Comparison of ENCODE assay signal across 17 cellular contexts in the genomic region with DNA sequence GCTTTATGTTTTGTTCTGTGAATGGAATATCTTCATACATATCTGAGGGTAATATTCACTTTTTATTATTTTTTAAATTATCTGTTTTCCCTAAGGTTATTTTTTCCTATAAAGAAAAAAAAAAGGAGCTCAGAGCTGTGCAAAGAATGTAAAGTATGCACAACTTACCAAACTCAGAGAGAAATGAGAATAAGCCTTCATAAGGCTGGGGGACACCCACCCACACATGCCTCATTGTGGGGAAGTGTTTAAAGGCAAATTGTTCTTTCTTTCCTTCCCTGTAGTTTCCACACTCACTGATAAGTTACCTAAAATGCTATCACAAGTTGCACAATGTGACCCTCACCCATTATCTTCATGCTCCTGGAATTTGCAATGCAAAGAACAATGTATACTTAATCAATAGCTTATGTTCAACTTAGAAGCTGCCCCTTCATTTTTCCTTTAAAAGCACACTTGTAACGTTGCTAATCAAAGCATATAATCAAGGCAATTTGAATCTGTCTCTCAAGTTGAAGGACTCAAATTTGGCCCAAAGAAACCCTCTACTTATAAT.
DNase-seq lines count a peak whose midpoint lies in the region; ATAC-seq, FAIRE-seq and TF ChIP-seq lines count a peak whose summit lies in the region.
"Had no signal": no experiment of that assay in that cellular context is flagged by ENCODE, and none has a peak within 500 bp of the region (broad histone marks: within the 10 kb centered on the region; RNA-seq: fewer than 3 reads in every experiment).

No MANE protein-coding gene starts in this region.

- H3K4me1 ChIP-seq in SK-N-SH (ENCODE audit: control insufficient read depth in 1 of 2, insufficient read depth in 2 of 2, low read depth in 1 of 2, low read length in 1 of 2) (peaks cover 0 to 6% of the 10 kb centered on the region in 2 experiments; a peak in 2 of 4 replicates), astrocyte (ENCODE audit: insufficient read depth, low read length) (no peaks in the 10 kb centered on the region)

- DNase-seq in SK-N-SH (no peak), astrocyte (ENCODE audit: low read depth) (peak; percentile 44), foreskin melanocyte (peak; percentile 31), A172 (ENCODE audit: low spot score) (no peak), NCI-H1930 (lab: John Stamatoyannopoulos, UW) (no peak), dorsolateral prefrontal cortex (no peak)
- DNase-seq: Calu3; CD4-positive, alpha-beta memory T cell; H9; Karpas-422; NCI-H1092 had no signal

- peaks cover 13% of the 10 kb centered on the region for H3K4me1 Mint-ChIP-seq in astrocyte (ENCODE audit: low read depth, unreplicated experiment)
- H3K4me1 Mint-ChIP-seq: CD4-positive, alpha-beta memory T cell; IgD-negative memory B cell had no signal

- no peaks in the 10 kb centered on the region for H3K27me3 Mint-ChIP-seq in astrocyte (ENCODE audit: low read depth, unreplicated experiment)
- H3K27me3 Mint-ChIP-seq: CD4-positive, alpha-beta memory T cell; IgD-negative memory B cell had no signal

- no peak for FAIRE-seq in astrocyte (lab: Jason Lieb, UNC)
- FAIRE-seq: RCC 7860 had no signal

- no peaks in the 10 kb centered on the region for H3K36me3 Mint-ChIP-seq in astrocyte (ENCODE audit: low read depth, unreplicated experiment)
- H3K36me3 Mint-ChIP-seq: CD4-positive, alpha-beta memory T cell; IgD-negative memory B cell had no signal

- H3K36me3 ChIP-seq in SK-N-SH (replicated peaks in 1 of 2; ENCODE audit: control insufficient read depth in 1 of 2, insufficient read depth in 2 of 2, low read length in 1 of 2), result no peaks in the 10 kb centered on the region
- no peaks in the 10 kb centered on the region for H3K36me3 ChIP-seq in astrocyte (ENCODE audit: insufficient read depth, low read length)

- WGBS in SK-N-SH (ENCODE audit: low lambda C conversion rate), result 47% methylated on average over 1 of the region's 1 CpG

- no peaks in the 10 kb centered on the region for H4K20me1 ChIP-seq in SK-N-SH (ENCODE audit: insufficient read depth)
- no peaks in the 10 kb centered on the region for H4K20me1 ChIP-seq in astrocyte (ENCODE audit: insufficient read depth, low read length)

- TF ChIP-seq EP300 in SK-N-SH (IDR thresholded peaks at IDR 0.05; ENCODE audit: borderline replicate concordance in 1 of 2, low read depth in 1 of 2, low read length in 1 of 2), result no peak

- TF ChIP-seq RAD21 in SK-N-SH (IDR thresholded peaks at IDR 0.05; ENCODE audit: low read length), result no peak

- H3K4me3 ChIP-seq in SK-N-SH (ENCODE audit: low read depth in 2 of 2, low read length in 1 of 2), result no peak overlapping the region
- H3K4me3 ChIP-seq in astrocyte (ENCODE audit: insufficient read depth, low read depth, low read length), result no peak overlapping the region
- no peak overlapping the region for H3K4me3 ChIP-seq in dorsolateral prefrontal cortex

- no peaks in the 10 kb centered on the region for H3K9me2 ChIP-seq in SK-N-SH

- no peak for TF ChIP-seq CTCF in SK-N-SH (IDR thresholded peaks at IDR 0.05)
- TF ChIP-seq CTCF in astrocyte (IDR thresholded peaks at IDR 0.05; ENCODE audit: insufficient read depth, low read depth, low read length), result no peak
- TF ChIP-seq CTCF in dorsolateral prefrontal cortex (IDR thresholded peaks at IDR 0.05 in 54 of 56, conservative IDR thresholded peaks at IDR 0.05 in 2 of 56; ENCODE audit: low read depth in 1 of 56, partially characterized antibody in 56 of 56), result no peak

- H3K9ac ChIP-seq in SK-N-SH (no peak overlapping the region), astrocyte (ENCODE audit: low read length) (no peak overlapping the region)

- H3K27ac ChIP-seq in SK-N-SH (ENCODE audit: low read depth in 2 of 2, low read length in 1 of 2), result no peak overlapping the region
- no peak overlapping the region for H3K27ac ChIP-seq in astrocyte (ENCODE audit: low read depth, low read length)
- H3K27ac ChIP-seq in dorsolateral prefrontal cortex, result no peak overlapping the region
- H3K27ac ChIP-seq: 22Rv1 had no signal

- no peaks in the 10 kb centered on the region for H3K9me3 Mint-ChIP-seq in astrocyte (ENCODE audit: unreplicated experiment)

- H3K9me3 ChIP-seq in SK-N-SH (no peaks in the 10 kb centered on the region), astrocyte (ENCODE audit: insufficient read depth, low read depth, low read length) (no peaks in the 10 kb centered on the region)

- H3F3A ChIP-seq in SK-N-SH (replicated peaks; ENCODE audit: insufficient read depth), result peaks cover 4% of the 10 kb centered on the region

- POLR2A ChIA-PET in SK-N-SH (lab: Yijun Ruan, JAX), result interaction anchor here (0.8 kb wide), 1 partner anchor 15 kb away, joined by 3 read pairs; no protein-coding TSS in a partner anchor

- CTCF ChIA-PET in SK-N-SH (lab: Yijun Ruan, JAX), result interaction anchor here (0.6 to 2.8 kb wide), 9 partner anchors 13 to 1037 kb away, joined by 3 to 10 read pairs (median 4); no protein-coding TSS in a partner anchor

- no peak overlapping the region for H3K4me2 ChIP-seq in SK-N-SH
- no peak overlapping the region for H3K4me2 ChIP-seq in astrocyte (ENCODE audit: low read length)

- H3K27me3 ChIP-seq in SK-N-SH (ENCODE audit: insufficient read depth), result no peaks in the 10 kb centered on the region
- H3K27me3 ChIP-seq in astrocyte (ENCODE audit: insufficient read depth, low read length), result no peaks in the 10 kb centered on the region
- no peaks in the 10 kb centered on the region for H3K27me3 ChIP-seq in dorsolateral prefrontal cortex

- H2AFZ ChIP-seq in SK-N-SH (ENCODE audit: low read depth), result no peak overlapping the region
- no peak overlapping the region for H2AFZ ChIP-seq in astrocyte (ENCODE audit: low read depth, low read length)

- intact Hi-C loops in dorsolateral prefrontal cortex (cut with DNase I), result no loop called here

- H3K27ac Mint-ChIP-seq in astrocyte (ENCODE audit: unreplicated experiment), result no peak overlapping the region
- H3K27ac Mint-ChIP-seq: CD4-positive, alpha-beta memory T cell; H9; IgD-negative memory B cell had no signal

- no peak overlapping the region for H3K4me3 Mint-ChIP-seq in astrocyte (ENCODE audit: unreplicated experiment)
- H3K4me3 Mint-ChIP-seq: CD4-positive, alpha-beta memory T cell; H9; IgD-negative memory B cell had no signal

- no peaks in the 10 kb centered on the region for H3K79me2 ChIP-seq in SK-N-SH (ENCODE audit: insufficient read depth)
- H3K79me2 ChIP-seq in astrocyte (ENCODE audit: insufficient read depth, low read length), result no peaks in the 10 kb centered on the region

- ATAC-seq in SK-N-SH treated with all-trans-retinoic acid at 6 μM for 48 hours (peak; percentile 44; the same call in 1 of the 3 replicates), HG03039 (IDR thresholded peaks at IDR 0.05; ENCODE audit: unreplicated experiment) (no peak)
- ATAC-seq: Right ventricle myocardium inferior had no signal

TF ChIP-seq in SK-N-SH treated with all-trans-retinoic acid at 6 μM for 48 hours, 23 proteins besides CTCF, POLR2A, EP300 and RAD21 (continues in another document):
- TF ChIP-seq, protein P1, sequence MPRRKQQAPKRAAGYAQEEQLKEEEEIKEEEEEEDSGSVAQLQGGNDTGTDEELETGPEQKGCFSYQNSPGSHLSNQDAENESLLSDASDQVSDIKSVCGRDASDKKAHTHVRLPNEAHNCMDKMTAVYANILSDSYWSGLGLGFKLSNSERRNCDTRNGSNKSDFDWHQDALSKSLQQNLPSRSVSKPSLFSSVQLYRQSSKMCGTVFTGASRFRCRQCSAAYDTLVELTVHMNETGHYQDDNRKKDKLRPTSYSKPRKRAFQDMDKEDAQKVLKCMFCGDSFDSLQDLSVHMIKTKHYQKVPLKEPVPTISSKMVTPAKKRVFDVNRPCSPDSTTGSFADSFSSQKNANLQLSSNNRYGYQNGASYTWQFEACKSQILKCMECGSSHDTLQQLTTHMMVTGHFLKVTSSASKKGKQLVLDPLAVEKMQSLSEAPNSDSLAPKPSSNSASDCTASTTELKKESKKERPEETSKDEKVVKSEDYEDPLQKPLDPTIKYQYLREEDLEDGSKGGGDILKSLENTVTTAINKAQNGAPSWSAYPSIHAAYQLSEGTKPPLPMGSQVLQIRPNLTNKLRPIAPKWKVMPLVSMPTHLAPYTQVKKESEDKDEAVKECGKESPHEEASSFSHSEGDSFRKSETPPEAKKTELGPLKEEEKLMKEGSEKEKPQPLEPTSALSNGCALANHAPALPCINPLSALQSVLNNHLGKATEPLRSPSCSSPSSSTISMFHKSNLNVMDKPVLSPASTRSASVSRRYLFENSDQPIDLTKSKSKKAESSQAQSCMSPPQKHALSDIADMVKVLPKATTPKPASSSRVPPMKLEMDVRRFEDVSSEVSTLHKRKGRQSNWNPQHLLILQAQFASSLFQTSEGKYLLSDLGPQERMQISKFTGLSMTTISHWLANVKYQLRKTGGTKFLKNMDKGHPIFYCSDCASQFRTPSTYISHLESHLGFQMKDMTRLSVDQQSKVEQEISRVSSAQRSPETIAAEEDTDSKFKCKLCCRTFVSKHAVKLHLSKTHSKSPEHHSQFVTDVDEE (CRISPR knock-in tag; IDR thresholded peaks at IDR 0.05), result no peak
- TF ChIP-seq GLIS3 (CRISPR knock-in tag; IDR thresholded peaks at IDR 0.05) (no peak), RARB (CRISPR knock-in tag; IDR thresholded peaks at IDR 0.05) (no peak)

TF ChIP-seq in SK-N-SH, 30 proteins besides CTCF, POLR2A, EP300 and RAD21 (continues in another document):
- TF ChIP-seq MXI1 (IDR thresholded peaks at IDR 0.05; ENCODE audit: low read depth, low read length), result no peak
- TF ChIP-seq FOXJ3 (CRISPR knock-in tag; IDR thresholded peaks at IDR 0.05), result no peak
- no peak for TF ChIP-seq POLR2AphosphoS5 (IDR thresholded peaks at IDR 0.05; ENCODE audit: low read depth, low read length)
- TF ChIP-seq TAF1 (IDR thresholded peaks at IDR 0.05; ENCODE audit: borderline replicate concordance, low read depth, low read length), result no peak
- no peak for TF ChIP-seq JUND (IDR thresholded peaks at IDR 0.05)
- TF ChIP-seq, protein P2, sequence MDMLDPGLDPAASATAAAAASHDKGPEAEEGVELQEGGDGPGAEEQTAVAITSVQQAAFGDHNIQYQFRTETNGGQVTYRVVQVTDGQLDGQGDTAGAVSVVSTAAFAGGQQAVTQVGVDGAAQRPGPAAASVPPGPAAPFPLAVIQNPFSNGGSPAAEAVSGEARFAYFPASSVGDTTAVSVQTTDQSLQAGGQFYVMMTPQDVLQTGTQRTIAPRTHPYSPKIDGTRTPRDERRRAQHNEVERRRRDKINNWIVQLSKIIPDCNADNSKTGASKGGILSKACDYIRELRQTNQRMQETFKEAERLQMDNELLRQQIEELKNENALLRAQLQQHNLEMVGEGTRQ (IDR thresholded peaks at IDR 0.05; ENCODE audit: borderline replicate concordance, low read depth, low read length), result no peak
- no peak for TF ChIP-seq MEF2A (IDR thresholded peaks at IDR 0.05; ENCODE audit: borderline replicate concordance, low read depth)
- TF ChIP-seq, protein P3, sequence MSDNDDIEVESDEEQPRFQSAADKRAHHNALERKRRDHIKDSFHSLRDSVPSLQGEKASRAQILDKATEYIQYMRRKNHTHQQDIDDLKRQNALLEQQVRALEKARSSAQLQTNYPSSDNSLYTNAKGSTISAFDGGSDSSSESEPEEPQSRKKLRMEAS (IDR thresholded peaks at IDR 0.05; ENCODE audit: low read depth), result no peak
- no peak for TF ChIP-seq RXRA (IDR thresholded peaks at IDR 0.05; ENCODE audit: borderline replicate concordance, low read depth)
- TF ChIP-seq SMC3 (IDR thresholded peaks at IDR 0.05; ENCODE audit: low read depth, low read length), result no peak
- no peak for TF ChIP-seq SIN3A (IDR thresholded peaks at IDR 0.05; ENCODE audit: borderline replicate concordance, low read depth, low read length)

Comparison
In these comparisons a context has a peak if more than half of its experiments do, and no peak if none do; other contexts are left out.
1. DNase-seq: peak in astrocyte (single experiment) and foreskin melanocyte (single experiment); none in SK-N-SH (single experiment), A172 (single experiment), NCI-H1930 (0 of 2) and dorsolateral prefrontal cortex (0 of 10).